20 cellular contexts compared by ENCODE assay signal in the genomic region with DNA sequence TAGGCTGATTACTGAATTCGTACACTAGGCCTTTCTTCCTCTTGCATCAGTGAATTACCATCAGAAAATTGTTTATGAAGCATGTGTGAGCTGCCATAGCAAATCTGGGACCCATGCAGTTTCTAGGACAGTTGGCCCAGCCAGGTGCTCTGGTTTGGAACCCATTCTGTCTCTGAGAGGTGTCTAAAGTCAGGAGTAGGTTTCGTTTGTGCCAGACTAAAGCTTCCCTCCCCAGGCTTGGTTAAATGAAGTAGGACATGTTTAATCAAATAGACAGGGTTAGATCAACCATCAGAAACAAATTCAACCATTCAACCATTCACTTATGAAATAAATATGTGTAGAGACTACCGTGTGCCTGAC.
DNase-seq lines count a peak whose midpoint lies in the region; ATAC-seq and TF ChIP-seq lines count a peak whose summit lies in the region.
"Had no signal": no experiment of that assay in that cellular context is flagged by ENCODE, and none has a peak within 500 bp of the region (broad histone marks: within the 10 kb centered on the region; RNA-seq: fewer than 3 reads in every experiment).

No MANE protein-coding gene starts in this region.

- 22% methylated on average over 3 of the region's 3 CpGs for WGBS in right lobe of liver (ENCODE audit: insufficient coverage, low coverage, low lambda C conversion rate, missing lambda C conversion rate)

- TF ChIP-seq CTCF in right lobe of liver (IDR thresholded peaks at IDR 0.05) = no peak
- no peak for TF ChIP-seq CTCF in right atrium auricular region (IDR thresholded peaks at IDR 0.05)

- in situ Hi-C loops in G401 (cut with HindIII; ENCODE audit: low sequenced_read_pairs) = no loop called here

- H3K4me1 ChIP-seq in right lobe of liver (peaks cover 0 to 19% (median 8%) of the 10 kb centered on the region in 4 donors), right atrium auricular region (peaks cover 0 to 27% of the 10 kb centered on the region in 2 donors)
- H3K4me1 ChIP-seq: BE2C had no signal

- H3K27me3 ChIP-seq in right lobe of liver (no peaks in the 10 kb centered on the region), right atrium auricular region (no peaks in the 10 kb centered on the region)
- H3K27me3 ChIP-seq: BE2C, BLaER1 had no signal

- peak; percentile 51 for DNase-seq in G401 (ENCODE audit: low spot score)
- peak; percentile 42 for DNase-seq in cerebellar cortex (ENCODE audit: low spot score)
- DNase-seq in right lobe of liver = peak; percentile 34 to 87 (median 79)
- no peak for DNase-seq in NCI-H1417 (lab: John Stamatoyannopoulos, UW)
- DNase-seq in right atrium auricular region (ENCODE audit: low spot score) = no peak
- DNase-seq: 8988T; ACHN; BE2C; CD4-positive, alpha-beta memory T cell; CD4-positive, CD25-positive, alpha-beta regulatory T cell; CD8-positive, alpha-beta memory T cell; COR-L47; DMS 273 treated with DMSO at 0.1 percent for 48 hours; DMS153; DMS53; DMS79; DND-41; EL; GF-D8 had no signal

- H3K4me3 ChIP-seq in right lobe of liver (no peak overlapping the region), right atrium auricular region (no peak overlapping the region)
- H3K4me3 ChIP-seq: BLaER1 had no signal

- peak; percentile 31 to 65 (median 42) for ATAC-seq in right lobe of liver

- no peak for TF ChIP-seq POLR2A in right lobe of liver (IDR thresholded peaks at IDR 0.05)

- H3K9me3 ChIP-seq in right lobe of liver = no peaks in the 10 kb centered on the region
- no peaks in the 10 kb centered on the region for H3K9me3 ChIP-seq in right atrium auricular region
- H3K9me3 ChIP-seq: BE2C, BLaER1 had no signal

- peak overlapping the region in 2 of 3 donors; percentile 76 to 97 for H3K27ac ChIP-seq in right lobe of liver
- H3K27ac ChIP-seq in right atrium auricular region = no peak overlapping the region
- H3K27ac ChIP-seq: BLaER1 had no signal

- intact Hi-C loops in right lobe of liver (cut with DNase I) = no loop called here

- peaks cover 0 to 29% (median 10%) of the 10 kb centered on the region in 4 donors for H3K36me3 ChIP-seq in right lobe of liver
- H3K36me3 ChIP-seq in right atrium auricular region = no peaks in the 10 kb centered on the region
- H3K36me3 ChIP-seq: BE2C, BLaER1 had no signal

Comparison
In these comparisons a context has a peak if more than half of its experiments do, and no peak if none do; other contexts are left out.
1. DNase-seq: peak in G401 (single experiment), cerebellar cortex (single experiment) and right lobe of liver (3 of 3); none in NCI-H1417 (0 of 3) and right atrium auricular region (single experiment).
2. H3K27ac ChIP-seq: peak in right lobe of liver (2 of 3); none in right atrium auricular region (0 of 2).